ENCODE assay signal across 12 cellular contexts in the genomic region with DNA sequence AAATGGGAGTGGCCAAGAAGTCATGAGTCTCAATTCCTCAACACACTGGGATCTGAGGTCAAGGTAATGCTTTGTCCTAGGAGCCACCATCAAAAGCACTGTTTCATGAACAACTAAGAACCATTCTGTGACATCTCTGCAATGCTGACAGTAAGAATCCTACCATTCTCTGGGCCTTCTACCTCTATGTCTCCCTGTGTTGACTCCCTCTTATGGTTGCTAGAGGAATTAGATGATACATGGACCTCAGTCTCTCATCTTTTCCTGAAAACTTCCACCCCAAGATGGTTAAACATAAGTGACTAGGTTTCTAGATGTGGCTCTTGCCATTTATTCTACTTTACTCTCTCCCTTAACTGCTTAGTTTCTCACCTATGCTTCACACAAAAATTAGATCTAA. TPM values are rescaled to one million over a fixed set of nuclear protein-coding genes. Genes with fewer than 3 reads are reported as not detected.
A peak's percentile ranks its signal among the peaks of the same experiment; 100 is the strongest.
DNase-seq lines count a peak whose midpoint lies in the region; ATAC-seq, FAIRE-seq and TF ChIP-seq lines count a peak whose summit lies in the region.
"Had no signal": no experiment of that assay in that cellular context is flagged by ENCODE, and none has a peak within 500 bp of the region (broad histone marks: within the 10 kb centered on the region; RNA-seq: fewer than 3 reads in every experiment).

No MANE protein-coding gene starts in this region.

- TF ChIP-seq POLR2A in IMR-90 (IDR thresholded peaks at IDR 0.05; ENCODE audit: low read depth, low read length) = no peak
- TF ChIP-seq POLR2A in GM12878 (IDR thresholded peaks at IDR 0.05; ENCODE audit: low read depth, low read length) = no peak

- H3K9me3 Mint-ChIP-seq in activated naive CD4-positive, alpha-beta T cell treated with anti-CD3 and anti-CD28 coated beads, Interleukin-2, amount 50 U/mL, for 72 hours = no peaks in the 10 kb centered on the region

- TF ChIP-seq EP300 in GM12878 (IDR thresholded peaks at IDR 0.05; ENCODE audit: borderline replicate concordance in 1 of 2, control insufficient read depth in 1 of 2, low read depth in 2 of 2, low read length in 2 of 2) = no peak

- TF ChIP-seq RAD21 in IMR-90 (IDR thresholded peaks at IDR 0.05; ENCODE audit: low read length) (no peak), GM12878 (IDR thresholded peaks at IDR 0.05; ENCODE audit: insufficient read depth, low read depth, low read length) (no peak)

- no peak overlapping the region for H2BK120ac ChIP-seq in IMR-90 (ENCODE audit: low read depth, low read length)

- H3K9me1 ChIP-seq in IMR-90 (ENCODE audit: insufficient read depth, low read length) = no peaks in the 10 kb centered on the region

- H3K4ac ChIP-seq in IMR-90 (ENCODE audit: low read depth, low read length) = no peak overlapping the region

- H3K9me3 ChIP-seq in IMR-90 (ENCODE audit: control insufficient read depth, insufficient read depth, low read length) (no peaks in the 10 kb centered on the region), GM12878 (replicated peaks; ENCODE audit: control insufficient read depth, insufficient read depth, low read length) (no peaks in the 10 kb centered on the region; the same call in 2 of the 3 replicates)

- peaks cover 19% of the 10 kb centered on the region for H3K36me3 ChIP-seq in IMR-90 (ENCODE audit: control insufficient read depth, insufficient read depth, low read length)
- H3K36me3 ChIP-seq in GM12878 (ENCODE audit: control insufficient read depth in 2 of 2, insufficient read depth in 2 of 2, low read length in 1 of 2) = peaks cover 0 to 16% of the 10 kb centered on the region in 2 experiments; a peak in 2 of 4 replicates

- no peak overlapping the region for H3K56ac ChIP-seq in IMR-90 (ENCODE audit: extremely low read depth, insufficient read depth, low read length)

- DNase-seq in activated naive CD4-positive, alpha-beta T cell treated with anti-CD3 and anti-CD28 coated beads, Interleukin-2, amount 50 U/mL, for 72 hours (ENCODE audit: low spot score in 2 of 2) = no peak
- DNase-seq in activated naive CD4-positive, alpha-beta T cell treated with Interleukin-2 at 50 U/mL for 16 hours = no peak
- DNase-seq in IMR-90 = no peak
- no peak for DNase-seq in GM12878 (ENCODE audit: low read depth, low spot score)
- DNase-seq in retinal pigment epithelial cell (ENCODE audit: low read depth) = no peak
- DNase-seq in SHP77 treated with DMSO at 0.1 percent for 48 hours (lab: John Stamatoyannopoulos, UW) = no peak
- DNase-seq in NCI-H1436 (lab: John Stamatoyannopoulos, UW) = no peak
- DNase-seq: left cardiac atrium, NCI-H510A, trophoblast cell had no signal

- H2AFZ ChIP-seq in IMR-90 (replicated peaks; ENCODE audit: low read length, poor library complexity) (no peak overlapping the region), GM12878 (ENCODE audit: control insufficient read depth, low read depth, low read length) (no peak overlapping the region)
- H2AFZ ChIP-seq: parathyroid adenoma had no signal

- SMC1A ChIA-PET in GM12878 (lab: Charles Lee; ENCODE audit: uncharacterized antibody, unreplicated experiment) = no interaction called here

- BruUV-seq in IMR-90 (replicated peaks; lab: Mats Ljungman, UMichigan) (no TSS peak), GM12878 (replicated peaks; lab: Mats Ljungman, UMichigan) (no TSS peak)

- CTCF ChIA-PET in IMR-90 (lab: Yijun Ruan, JAX) (no interaction called here), GM12878 (lab: Yijun Ruan, JAX) (no interaction called here)

- RAD21 ChIA-PET in GM12878 (lab: Charles Lee; ENCODE audit: unreplicated experiment) = no interaction called here

- TF ChIP-seq CTCF in IMR-90 (conservative IDR thresholded peaks at IDR 0.05; ENCODE audit: low read depth, low read length) (0 out of 2 replicates have a peak, but pooled peaks have one; percentile 6), GM12878 (IDR thresholded peaks at IDR 0.05 in 2 of 3, conservative IDR thresholded peaks at IDR 0.05 in 1 of 3; ENCODE audit: control insufficient read depth in 2 of 3, extremely low read depth in 1 of 3, insufficient read depth in 1 of 3, low read depth in 3 of 3, low read length in 3 of 3) (peak in 1 of 3 experiments; percentile 12; a peak in 1 of 6 replicates), retinal pigment epithelial cell (conservative IDR thresholded peaks at IDR 0.05; ENCODE audit: low read depth, low read length) (peak; percentile 17)

- H2AK5ac ChIP-seq in IMR-90 (ENCODE audit: low read depth, low read length) = no peak overlapping the region

- intact Hi-C loops in IMR-90 (cut with micrococcal nuclease) (no loop called here), GM12878 (cut with micrococcal nuclease; ENCODE audit: unreplicated experiment) (no loop called here)

- H3K4me3 ChIP-seq in IMR-90 (ENCODE audit: insufficient read depth, low read depth, low read length) (no peak overlapping the region), GM12878 (no peak overlapping the region), retinal pigment epithelial cell (ENCODE audit: low read length) (no peak overlapping the region)

- H3K27me3 ChIP-seq in IMR-90 (ENCODE audit: control insufficient read depth, insufficient read depth, low read length) = no peaks in the 10 kb centered on the region
- H3K27me3 ChIP-seq in GM12878 (replicated peaks in 1 of 2; ENCODE audit: control insufficient read depth in 2 of 2, insufficient read depth in 2 of 2, low read length in 1 of 2) = no peaks in the 10 kb centered on the region

- H2BK20ac ChIP-seq in IMR-90 (ENCODE audit: low read depth, low read length) = no peak overlapping the region

- no peak overlapping the region for H3K4me2 ChIP-seq in IMR-90 (ENCODE audit: low read depth, low read length)
- no peak overlapping the region for H3K4me2 ChIP-seq in GM12878 (ENCODE audit: control insufficient read depth, insufficient read depth)

- dilution Hi-C loops in IMR-90 (cut with HindIII; ENCODE audit: low sequenced_read_pairs, unreplicated experiment) = no loop called here

- peak; percentile 70 for FAIRE-seq in GM12878 (lab: Jason Lieb, UNC)

- no peak overlapping the region for H3K18ac ChIP-seq in IMR-90 (ENCODE audit: low read depth, low read length)

- peaks cover 44% of the 10 kb centered on the region for H3K79me2 ChIP-seq in GM12878 (ENCODE audit: control insufficient read depth, insufficient read depth, low read length)

- H2BK5ac ChIP-seq in IMR-90 (ENCODE audit: low read depth, low read length, poor library complexity, severe bottlenecking) = no peak overlapping the region

- POLR2A ChIA-PET in IMR-90 (lab: Charles Lee; ENCODE audit: unreplicated experiment) (no interaction called here), GM12878 (lab: Charles Lee) (no interaction called here)

- no peak overlapping the region for H2BK15ac ChIP-seq in IMR-90 (ENCODE audit: low read depth, low read length)

- H3K4me1 ChIP-seq in IMR-90 (ENCODE audit: control insufficient read depth, insufficient read depth, low read length) (no peaks in the 10 kb centered on the region), GM12878 (ENCODE audit: control insufficient read depth, insufficient read depth, low read length) (0 out of 2 replicates have a peak, but pooled peaks cover 2% of the 10 kb centered on the region)
- H3K4me1 ChIP-seq: parathyroid adenoma had no signal

- in situ Hi-C loops in IMR-90 (cut with MboI; ENCODE audit: low sequenced_read_pairs) = no loop called here
- in situ Hi-C loops in GM12878 (cut with MboI) = loop anchor here (25.0 kb wide), 3 partner anchors 1244 to 1744 kb away; a partner anchor contains a TSS

- peaks cover 15 to 42% of the 10 kb centered on the region in 2 donors for H3K36me3 Mint-ChIP-seq in activated naive CD4-positive, alpha-beta T cell treated with anti-CD3 and anti-CD28 coated beads, Interleukin-2, amount 50 U/mL, for 72 hours

- H4K91ac ChIP-seq in IMR-90 (ENCODE audit: insufficient read depth, low read depth, low read length) = no peak overlapping the region

- no peak overlapping the region for H3K23ac ChIP-seq in IMR-90 (ENCODE audit: low read depth, low read length)

- ATAC-seq in activated naive CD4-positive, alpha-beta T cell treated with anti-CD3 and anti-CD28 coated beads, Interleukin-2, amount 50 U/mL, for 72 hours = peak; percentile 31 to 40
- ATAC-seq in IMR-90 (ENCODE audit: low read depth) (no peak), GM12878 (peak; percentile 59), GM21528 (IDR thresholded peaks at IDR 0.05; ENCODE audit: low FRiP score, unreplicated experiment) (no peak)
- ATAC-seq: left cardiac atrium had no signal

- H3K9ac ChIP-seq in IMR-90 (ENCODE audit: low read depth, low read length) (no peak overlapping the region), GM12878 (ENCODE audit: control insufficient read depth, insufficient read depth, low read length) (no peak overlapping the region)
- H3K9ac ChIP-seq: parathyroid adenoma had no signal

- H3K27ac ChIP-seq in IMR-90 (ENCODE audit: insufficient read depth, low read length) (no peak overlapping the region), GM12878 (ENCODE audit: control insufficient read depth, insufficient read depth) (no peak overlapping the region)
- H3K27ac ChIP-seq: parathyroid adenoma had no signal

- H4K5ac ChIP-seq in IMR-90 (ENCODE audit: low read depth, low read length) = no peak overlapping the region

- peaks cover 7 to 18% of the 10 kb centered on the region in 2 experiments for H3K79me1 ChIP-seq in IMR-90 (ENCODE audit: low read depth in 1 of 2, low read length in 2 of 2)

- H3K14ac ChIP-seq in IMR-90 (replicated peaks; ENCODE audit: low read depth, low read length) = no peak overlapping the region

- peak overlapping the region in 1 of 2 donors; percentile 89 for H3K27ac Mint-ChIP-seq in activated naive CD4-positive, alpha-beta T cell treated with anti-CD3 and anti-CD28 coated beads, Interleukin-2, amount 50 U/mL, for 72 hours

- H4K8ac ChIP-seq in IMR-90 (ENCODE audit: low read depth in 2 of 2, low read length in 2 of 2) = no peak overlapping the region

- no peak overlapping the region for H2AK9ac ChIP-seq in IMR-90 (replicated peaks; ENCODE audit: low read depth, low read length, poor library complexity)

- H4K20me1 ChIP-seq in IMR-90 (ENCODE audit: insufficient read depth, low read length) = peaks cover 6% of the 10 kb centered on the region
- H4K20me1 ChIP-seq in GM12878 (ENCODE audit: control insufficient read depth, insufficient read depth) = no peaks in the 10 kb centered on the region

RNA-seq across cellular contexts. Expression of a gene that starts 9.1 kb away (rescaled TPM):
- 10 to 100 TPM; 14.2 to 17.3 TPM for total RNA-seq in activated naive CD4-positive, alpha-beta T cell treated with anti-CD3 and anti-CD28 coated beads, Interleukin-2, amount 50 U/mL, for 72 hours
- 11.1 and 20.6 TPM in 2 replicates for total RNA-seq in IMR-90 (2012; rRNA removed)
- polyA plus RNA-seq in IMR-90 (2012; rRNA removed) = 6.9 and 8.1 TPM in 2 replicates
- 2.1 TPM in 2 replicates for polyA plus RNA-seq in IMR-90 (2012; cell fraction: cytosol; rRNA removed)
- polyA plus RNA-seq in IMR-90 (2012; cell fraction: nucleus; rRNA removed; ENCODE audit: low replicate concordance) = 2.0 and 13.9 TPM in 2 replicates
- 47.7 and 51.3 TPM in 2 replicates for total RNA-seq in GM12878 (2013; cell fraction: nucleolus; rRNA removed)
- total RNA-seq in GM12878 (2014; rRNA removed) = 12.5 and 13.0 TPM in 2 replicates
- 15.4 and 15.6 TPM in 2 replicates for total RNA-seq in GM12878 (2014; rRNA removed; fragmentation: Illumina TruSeq; extraction: Trizol)
- 18.9 and 19.3 TPM in 2 replicates for total RNA-seq in GM12878 (2021)
- 6.7 TPM for polyA plus RNA-seq in GM12878 (2011; ENCODE audit: low read depth)
- polyA plus RNA-seq in GM12878 (2011; rRNA removed) = 16.9 and 24.7 TPM in 2 replicates
- 6.0 and 6.1 TPM in 2 replicates for polyA plus RNA-seq in GM12878 (2011; cell fraction: cytosol; rRNA removed)
- polyA plus RNA-seq in GM12878 (2011; cell fraction: nucleus; rRNA removed) = 15.5 and 15.9 TPM in 2 replicates
- 10.3 and 12.5 TPM in 2 replicates for polyA plus RNA-seq in GM12878 (2012)
- 16.6 and 18.5 TPM in 2 replicates for polyA plus RNA-seq in GM12878 (2014; fragmentation: Illumina TruSeq; extraction: Trizol)
- polyA plus RNA-seq in GM12878 (2014; fragmentation: Nextera tagmentation; extraction: Ambion mirVana) = 1 to 10 TPM; 5.1 to 9.0 TPM
- 12.6 and 12.8 TPM in 2 replicates for polyA plus RNA-seq in GM12878 (2014; rRNA removed)
- 10 to 100 TPM; 20.5 to 21.6 TPM for polyA plus RNA-seq in GM12878 (2016; fragmentation: Nextera tagmentation; extraction: Ambion mirVana)
- polyA minus RNA-seq in GM12878 (2011; rRNA and poly(A)+ RNA removed) = 6.8 and 11.8 TPM in 2 replicates
- polyA minus RNA-seq in GM12878 (2011; cell fraction: cytosol; rRNA and poly(A)+ RNA removed) = 4.0 and 4.6 TPM in 2 replicates
- polyA minus RNA-seq in GM12878 (2011; cell fraction: nucleus; rRNA and poly(A)+ RNA removed) = 26.4 and 34.2 TPM in 2 replicates

RNA-seq across cellular contexts. Expression of a gene that starts 10.6 kb away (rescaled TPM):
- total RNA-seq in activated naive CD4-positive, alpha-beta T cell treated with anti-CD3 and anti-CD28 coated beads, Interleukin-2, amount 50 U/mL, for 72 hours = 10 to 100 TPM; 43.6 to 81.5 TPM
- total RNA-seq in IMR-90 (2012; rRNA removed) (16.7 and 25.3 TPM in 2 replicates), GM12878 (2014; rRNA removed) (30.7 and 36.5 TPM in 2 replicates), GM12878 (2014; rRNA removed; fragmentation: Illumina TruSeq; extraction: Trizol) (48.0 and 48.2 TPM in 2 replicates), GM12878 (2021) (35.6 and 37.5 TPM in 2 replicates)
- polyA plus RNA-seq in IMR-90 (2012; rRNA removed) (9.8 and 11.8 TPM in 2 replicates), GM12878 (2011; rRNA removed) (37.9 and 69.7 TPM in 2 replicates), GM12878 (2014; fragmentation: Illumina TruSeq; extraction: Trizol) (53.0 and 62.5 TPM in 2 replicates), GM12878 (2014; fragmentation: Nextera tagmentation; extraction: Ambion mirVana) (10 to 100 TPM; 13.6 to 19.3 TPM), GM12878 (2014; rRNA removed) (25.9 and 32.4 TPM in 2 replicates), GM12878 (2016; fragmentation: Nextera tagmentation; extraction: Ambion mirVana) (10 to 100 TPM; 57.2 to 62.2 TPM)
- polyA plus RNA-seq in IMR-90 (2012; cell fraction: cytosol; rRNA removed) = 1.2 and 2.5 TPM in 2 replicates
- polyA plus RNA-seq in IMR-90 (2012; cell fraction: nucleus; rRNA removed; ENCODE audit: low replicate concordance) = 0.85 and 4.8 TPM in 2 replicates
- 23.9 and 24.4 TPM in 2 replicates for total RNA-seq in GM12878 (2013; cell fraction: nucleolus; rRNA removed)
- polyA plus RNA-seq in GM12878 (2011; ENCODE audit: low read depth) = 12.0 TPM
- 17.2 and 19.3 TPM in 2 replicates for polyA plus RNA-seq in GM12878 (2011; cell fraction: cytosol; rRNA removed)
- 18.4 and 21.7 TPM in 2 replicates for polyA plus RNA-seq in GM12878 (2011; cell fraction: nucleus; rRNA removed)
- polyA plus RNA-seq in GM12878 (2012) = 20.8 and 23.5 TPM in 2 replicates
- 17.4 and 23.8 TPM in 2 replicates for polyA minus RNA-seq in GM12878 (2011; rRNA and poly(A)+ RNA removed)
- 12.2 and 14.2 TPM in 2 replicates for polyA minus RNA-seq in GM12878 (2011; cell fraction: cytosol; rRNA and poly(A)+ RNA removed)
- polyA minus RNA-seq in GM12878 (2011; cell fraction: nucleus; rRNA and poly(A)+ RNA removed) = 15.0 and 24.7 TPM in 2 replicates

Comparison
In these comparisons a context has a peak if more than half of its experiments do, and no peak if none do; other contexts are left out.
1. ATAC-seq: peak in activated naive CD4-positive, alpha-beta T cell treated with anti-CD3 and anti-CD28 coated beads, Interleukin-2, amount 50 U/mL, for 72 hours (2 of 2) and GM12878 (single experiment); none in IMR-90 (single experiment) and GM21528 (single experiment).